ENCODE assay signal across 4 cellular contexts in the genomic region with DNA sequence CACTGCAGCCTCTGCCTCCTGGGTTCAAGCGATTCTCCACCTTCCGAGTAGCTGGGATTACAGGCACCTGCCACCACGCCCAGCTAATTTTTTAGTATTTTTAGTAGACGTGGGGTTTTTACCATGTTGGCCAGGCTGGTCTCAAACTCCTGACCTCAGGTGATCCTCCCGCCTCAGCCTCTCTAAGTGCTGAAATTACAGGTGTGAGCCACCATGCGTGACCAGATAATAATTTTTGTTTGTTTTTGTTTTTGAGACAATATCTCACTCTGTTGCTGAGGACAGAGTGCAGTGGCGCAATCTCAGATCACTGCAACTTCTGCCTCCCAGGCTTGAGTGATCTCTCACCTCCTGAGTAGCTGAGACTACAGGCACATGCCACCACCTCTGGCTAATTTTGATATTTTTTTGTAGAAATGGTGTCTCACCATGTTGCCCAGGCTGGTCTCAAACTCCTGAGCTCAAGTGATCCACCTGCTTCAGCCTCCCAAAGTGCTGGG.
DNase-seq lines count a peak whose midpoint lies in the region; ATAC-seq, FAIRE-seq and TF ChIP-seq lines count a peak whose summit lies in the region.
"Not testable (repeated sequence)": the region's sequence is repeated elsewhere in the genome, so short reads cannot be mapped to it uniquely, and the experiment has no call there.

No MANE protein-coding gene starts in this region.

- not testable (repeated sequence) for H3K79me2 ChIP-seq in HepG2 (ENCODE audit: insufficient read depth, low read length); trophoblast cell (ENCODE audit: control insufficient read depth, insufficient read depth, low read length, poor library complexity)

- not testable (repeated sequence) for H3K4me1 ChIP-seq in HepG2 (ENCODE audit: insufficient read depth, low read length); trophoblast cell (ENCODE audit: control insufficient read depth in 1 of 2, insufficient read depth in 2 of 2, low read length in 2 of 2); upper lobe of right lung

- H4K8ac ChIP-seq in trophoblast cell (ENCODE audit: low read depth, low read length), result not testable (repeated sequence)

- not testable (repeated sequence) for H4K12ac ChIP-seq in trophoblast cell (ENCODE audit: low read depth, low read length)

- not testable (repeated sequence) for H3K9ac ChIP-seq in HepG2 (ENCODE audit: insufficient read depth, low read depth, low read length); trophoblast cell (ENCODE audit: low read length)

- DNase-seq in left lobe of liver (ENCODE audit: low spot score); HepG2 (ENCODE audit: low spot score); upper lobe of right lung: not testable (repeated sequence)
- peak; percentile 94 to 96 for DNase-seq in trophoblast cell

- H3K79me1 ChIP-seq in trophoblast cell (ENCODE audit: low read length), result not testable (repeated sequence)

- FAIRE-seq in HepG2 (lab: Jason Lieb, UNC), result not testable (repeated sequence)

- H3K18ac ChIP-seq in trophoblast cell (ENCODE audit: low read length), result not testable (repeated sequence)

- H3K4me2 ChIP-seq in HepG2 (ENCODE audit: low read depth, low read length); trophoblast cell (ENCODE audit: low read length): not testable (repeated sequence)

- H3K14ac ChIP-seq in trophoblast cell (ENCODE audit: low read length), result not testable (repeated sequence)

- ATAC-seq in left lobe of liver (peak; percentile 19), upper lobe of right lung (peak; percentile 31)
- ATAC-seq in HepG2, result not testable (repeated sequence)

- not testable (repeated sequence) for H2AFZ ChIP-seq in HepG2 (ENCODE audit: low read length); trophoblast cell (ENCODE audit: insufficient read depth, low read length, poor library complexity)

- H3K36me3 ChIP-seq in HepG2 (replicated peaks in 1 of 2; ENCODE audit: control insufficient read depth in 1 of 2, insufficient read depth in 2 of 2, low read length in 2 of 2) (peaks cover 2 to 12% of the 10 kb centered on the region in 2 experiments; a peak in 3 of 5 replicates), trophoblast cell (ENCODE audit: control insufficient read depth in 1 of 2, insufficient read depth in 2 of 2, low read length in 2 of 2) (peaks cover 12 to 13% of the 10 kb centered on the region in 2 experiments), upper lobe of right lung (peaks cover 49% of the 10 kb centered on the region)

- not testable (repeated sequence) for H4K20me1 ChIP-seq in HepG2 (ENCODE audit: insufficient read depth, low read length)

- H2BK120ac ChIP-seq in trophoblast cell (ENCODE audit: insufficient read depth, low read length, poor library complexity), result not testable (repeated sequence)

- CTCF ChIA-PET in HepG2 (lab: Yijun Ruan, JAX; ENCODE audit: low intra/inter-chr PET ratio, low total read pairs), result not testable (repeated sequence)

- not testable (repeated sequence) for BruUV-seq in HepG2 (replicated peaks; lab: Mats Ljungman, UMichigan)

- TF ChIP-seq CTCF in HepG2 (CRISPR knock-in tag; IDR thresholded peaks at IDR 0.05); upper lobe of right lung (IDR thresholded peaks at IDR 0.05): not testable (repeated sequence)

- not testable (repeated sequence) for H3K4me3 ChIP-seq in HepG2 (replicated peaks in 1 of 3; ENCODE audit: insufficient read depth in 1 of 3, low read depth in 2 of 3, low read length in 3 of 3); trophoblast cell (ENCODE audit: low read depth, low read length); upper lobe of right lung

- not testable (repeated sequence) for H3K4ac ChIP-seq in trophoblast cell (ENCODE audit: low read depth, low read length)

- H3K27me3 ChIP-seq in HepG2 (ENCODE audit: control insufficient read depth in 1 of 2, insufficient read depth in 2 of 2, low read length in 2 of 2); trophoblast cell (ENCODE audit: insufficient read depth, low read length); upper lobe of right lung: not testable (repeated sequence)

- TF ChIP-seq EP300 in HepG2 (IDR thresholded peaks at IDR 0.05; ENCODE audit: low read depth in 2 of 2, low read length in 2 of 2); HepG2 (CRISPR knock-in tag; IDR thresholded peaks at IDR 0.05; ENCODE audit: borderline replicate concordance): not testable (repeated sequence)

- not testable (repeated sequence) for H2BK5ac ChIP-seq in trophoblast cell (ENCODE audit: low read depth, low read length, poor library complexity)

- not testable (repeated sequence) for H4K91ac ChIP-seq in trophoblast cell (ENCODE audit: low read depth, low read length)

- not testable (repeated sequence) for H3K27ac ChIP-seq in HepG2 (ENCODE audit: extremely low read length, insufficient read depth, low read length); trophoblast cell (ENCODE audit: low read depth, low read length); upper lobe of right lung

- not testable (repeated sequence) for H2AK5ac ChIP-seq in trophoblast cell (ENCODE audit: low read length)

- POLR2A ChIA-PET in HepG2 (lab: Yijun Ruan, JAX), result not testable (repeated sequence)

- H3K23ac ChIP-seq in trophoblast cell (ENCODE audit: low read length), result not testable (repeated sequence)

- TF ChIP-seq RAD21 in HepG2 (CRISPR knock-in tag; IDR thresholded peaks at IDR 0.05), result not testable (repeated sequence)

- H3K9me3 ChIP-seq in HepG2 (ENCODE audit: low read length); trophoblast cell (ENCODE audit: insufficient read depth, low read depth, low read length); upper lobe of right lung: not testable (repeated sequence)

- in situ Hi-C loops in HepG2 (cut with HindIII; ENCODE audit: extremely low pct_ligation_motif_present, low pct_unique_long_range_greater_than_20kb), result not testable (repeated sequence)

- TF ChIP-seq POLR2A in HepG2 (IDR thresholded peaks at IDR 0.05; ENCODE audit: insufficient read depth in 1 of 2, low read depth in 2 of 2, low read length in 2 of 2), result not testable (repeated sequence)

- intact Hi-C loops in HepG2 (cut with micrococcal nuclease; ENCODE audit: unreplicated experiment); upper lobe of right lung (cut with DNase I): not testable (repeated sequence)

- not testable (repeated sequence) for H2BK12ac ChIP-seq in trophoblast cell (ENCODE audit: low read length)

- 92% methylated on average over 7 of the region's 7 CpGs for WGBS in HepG2 (ENCODE audit: low lambda C conversion rate)
- no CpG with 5 or more reads among the region's 7 CpGs for WGBS in trophoblast cell (ENCODE audit: extremely low coverage, insufficient coverage, insufficient read length)

TF ChIP-seq in HepG2, 621 proteins besides CTCF, POLR2A, EP300 and RAD21:
- TF ChIP-seq CEBPB (IDR thresholded peaks at IDR 0.05; ENCODE audit: borderline replicate concordance, low read depth, low read length) (peak; percentile 50; the same call in 1 of the 2 replicates), CEBPG (CRISPR knock-in tag; IDR thresholded peaks at IDR 0.05) (0 out of 2 replicates have a peak, but pooled peaks have one; percentile 27), SALL1 (CRISPR knock-in tag; IDR thresholded peaks at IDR 0.05) (peak; percentile 44), SOX6 (CRISPR knock-in tag; IDR thresholded peaks at IDR 0.05) (peak; percentile 18; the same call in 1 of the 2 replicates)
- TF ChIP-seq SOX6 (IDR thresholded peaks at IDR 0.05), result not testable (repeated sequence)
